In the genomic region with DNA sequence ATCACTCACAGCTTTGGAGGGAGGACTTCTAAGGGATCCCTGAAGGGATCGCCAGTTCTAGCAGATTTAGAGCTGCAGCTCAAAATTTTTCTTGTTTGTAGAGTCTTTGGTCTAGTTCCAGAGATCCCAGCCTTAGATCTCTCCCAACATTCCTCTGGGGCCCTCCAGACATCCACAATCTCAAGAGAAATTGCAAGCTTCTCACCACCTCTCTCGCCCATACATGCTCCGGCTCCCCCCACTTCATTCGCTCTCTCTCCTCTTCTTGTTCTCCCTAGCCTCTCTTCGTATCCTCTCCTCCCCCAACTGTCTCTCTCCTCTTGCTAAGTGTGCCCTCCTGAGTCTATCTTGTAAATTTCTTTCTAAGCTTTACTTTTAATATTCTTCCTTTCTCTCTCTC, we compare ENCODE assay signal across 12 cellular contexts. TPM values are rescaled to one million over a fixed set of nuclear protein-coding genes. Genes with fewer than 3 reads are reported as not detected.
DNase-seq lines count a peak whose midpoint lies in the region; ATAC-seq and TF ChIP-seq lines count a peak whose summit lies in the region.
"Had no signal": no experiment of that assay in that cellular context is flagged by ENCODE, and none has a peak within 500 bp of the region (broad histone marks: within the 10 kb centered on the region; RNA-seq: fewer than 3 reads in every experiment).

No MANE protein-coding gene starts in this region.

- H3K4me3 Mint-ChIP-seq in GM23338: no peak overlapping the region; the same call in 2 of the 3 replicates
- H3K4me3 Mint-ChIP-seq: activated CD4-positive, alpha-beta T cell treated with anti-CD3 and anti-CD28 coated beads, Interleukin-2, amount 10 ng/mL, durations not matched to agents 24 days and 14 days had no signal

- no peak overlapping the region for H3K9ac ChIP-seq in parathyroid adenoma

- H3K79me2 ChIP-seq in GM23338 (replicated peaks; ENCODE audit: insufficient read depth): no peaks in the 10 kb centered on the region
- H3K79me2 ChIP-seq in parathyroid adenoma: no peaks in the 10 kb centered on the region

- no peaks in the 10 kb centered on the region for H3F3A ChIP-seq in GM23338 (replicated peaks; ENCODE audit: low read depth)

- H3K27me3 Mint-ChIP-seq in GM23338 (ENCODE audit: insufficient read depth, low read depth, poor library complexity): no peaks in the 10 kb centered on the region

- DNase-seq in GM23338 (ENCODE audit: low spot score) (peak; percentile 24), RPMI7951 (ENCODE audit: low read depth) (peak; percentile 15), fibroblast of peridontal ligament (ENCODE audit: extremely low read depth) (peak; percentile 34), superior temporal gyrus (ENCODE audit: extremely low spot score) (no peak), NCI-H446 (lab: John Stamatoyannopoulos, UW) (no peak)
- no peak for DNase-seq in stimulated activated CD4-positive, alpha-beta T cell treated with anti-CD3 and anti-CD28 coated beads, Interleukin-15, amount 100 ng/mL, for 24 hours
- DNase-seq: activated CD4-positive, alpha-beta T cell treated with anti-CD3 and anti-CD28 coated beads, Interleukin-2, amount 10 ng/mL, durations not matched to agents 24 days and 14 days; dermis blood vessel endothelial cell; NCI-H1105 treated with DMSO at 0.1 percent for 48 hours; PC-3; upper lobe of right lung had no signal

- H3K4me3 ChIP-seq in GM23338: no peak overlapping the region
- H3K4me3 ChIP-seq in parathyroid adenoma (ENCODE audit: low read depth, low read length): no peak overlapping the region
- H3K4me3 ChIP-seq: upper lobe of right lung had no signal

- no peaks in the 10 kb centered on the region for H3K36me3 Mint-ChIP-seq in GM23338 (ENCODE audit: low read depth)

- no peak overlapping the region for H3K27ac Mint-ChIP-seq in GM23338
- H3K27ac Mint-ChIP-seq: activated CD4-positive, alpha-beta T cell treated with anti-CD3 and anti-CD28 coated beads, Interleukin-2, amount 10 ng/mL, durations not matched to agents 24 days and 14 days had no signal

- peaks cover 14% of the 10 kb centered on the region for H3K4me1 Mint-ChIP-seq in GM23338

- peak in 1 of 2 experiments; percentile 22; a peak in 1 of 4 replicates for TF ChIP-seq CTCF in GM23338 (conservative IDR thresholded peaks at IDR 0.05; ENCODE audit: low read depth in 2 of 2)
- no peak for TF ChIP-seq CTCF in parathyroid adenoma (IDR thresholded peaks at IDR 0.05)

- H3K4me1 ChIP-seq in GM23338 (ENCODE audit: insufficient read depth): no peaks in the 10 kb centered on the region
- H3K4me1 ChIP-seq in parathyroid adenoma: peaks cover 3% of the 10 kb centered on the region

- no peaks in the 10 kb centered on the region for H3K9me3 Mint-ChIP-seq in GM23338
- H3K9me3 Mint-ChIP-seq: activated CD4-positive, alpha-beta T cell treated with anti-CD3 and anti-CD28 coated beads, Interleukin-2, amount 10 ng/mL, durations not matched to agents 24 days and 14 days had no signal

- H3K4me2 ChIP-seq in GM23338 (peak overlapping the region; percentile 22; the same call in 1 of the 2 replicates), parathyroid adenoma (ENCODE audit: low read length) (no peak overlapping the region)

- H2AFZ ChIP-seq in GM23338 (peak overlapping the region; percentile 89), parathyroid adenoma (peak overlapping the region; percentile 48)

- H3K9me2 ChIP-seq in GM23338 (ENCODE audit: insufficient read depth): no peaks in the 10 kb centered on the region

- H3K36me3 ChIP-seq in GM23338 (ENCODE audit: insufficient read depth) (no peaks in the 10 kb centered on the region), parathyroid adenoma (ENCODE audit: control insufficient read depth, insufficient read depth, low read length) (no peaks in the 10 kb centered on the region)
- H3K36me3 ChIP-seq: upper lobe of right lung had no signal

- no peaks in the 10 kb centered on the region for H3K9me3 ChIP-seq in parathyroid adenoma (ENCODE audit: control insufficient read depth, low read length)
- H3K9me3 ChIP-seq: upper lobe of right lung had no signal

- H3K27ac ChIP-seq in GM23338 (ENCODE audit: low read depth): no peak overlapping the region
- no peak overlapping the region for H3K27ac ChIP-seq in parathyroid adenoma
- H3K27ac ChIP-seq: upper lobe of right lung had no signal

- ATAC-seq in GM23338: peak; percentile 70
- ATAC-seq: PC-3, upper lobe of right lung had no signal

- H4K20me1 ChIP-seq in GM23338 (replicated peaks; ENCODE audit: insufficient read depth): no peaks in the 10 kb centered on the region

- H3K27me3 ChIP-seq in GM23338 (ENCODE audit: insufficient read depth) (no peaks in the 10 kb centered on the region), parathyroid adenoma (ENCODE audit: control insufficient read depth, insufficient read depth, low read length) (no peaks in the 10 kb centered on the region)
- H3K27me3 ChIP-seq: upper lobe of right lung had no signal

TF ChIP-seq in GM23338, 12 proteins besides CTCF, POLR2A, EP300 and RAD21 (continues in another document):
- TF ChIP-seq ZNF114 (CRISPR knock-in tag; IDR thresholded peaks at IDR 0.05): no peak
- TF ChIP-seq POLR2AphosphoS5 (IDR thresholded peaks at IDR 0.05; ENCODE audit: low read depth): no peak
- TF ChIP-seq CREB1 (CRISPR knock-in tag; IDR thresholded peaks at IDR 0.05; ENCODE audit: low read depth): no peak
- TF ChIP-seq, protein P1, sequence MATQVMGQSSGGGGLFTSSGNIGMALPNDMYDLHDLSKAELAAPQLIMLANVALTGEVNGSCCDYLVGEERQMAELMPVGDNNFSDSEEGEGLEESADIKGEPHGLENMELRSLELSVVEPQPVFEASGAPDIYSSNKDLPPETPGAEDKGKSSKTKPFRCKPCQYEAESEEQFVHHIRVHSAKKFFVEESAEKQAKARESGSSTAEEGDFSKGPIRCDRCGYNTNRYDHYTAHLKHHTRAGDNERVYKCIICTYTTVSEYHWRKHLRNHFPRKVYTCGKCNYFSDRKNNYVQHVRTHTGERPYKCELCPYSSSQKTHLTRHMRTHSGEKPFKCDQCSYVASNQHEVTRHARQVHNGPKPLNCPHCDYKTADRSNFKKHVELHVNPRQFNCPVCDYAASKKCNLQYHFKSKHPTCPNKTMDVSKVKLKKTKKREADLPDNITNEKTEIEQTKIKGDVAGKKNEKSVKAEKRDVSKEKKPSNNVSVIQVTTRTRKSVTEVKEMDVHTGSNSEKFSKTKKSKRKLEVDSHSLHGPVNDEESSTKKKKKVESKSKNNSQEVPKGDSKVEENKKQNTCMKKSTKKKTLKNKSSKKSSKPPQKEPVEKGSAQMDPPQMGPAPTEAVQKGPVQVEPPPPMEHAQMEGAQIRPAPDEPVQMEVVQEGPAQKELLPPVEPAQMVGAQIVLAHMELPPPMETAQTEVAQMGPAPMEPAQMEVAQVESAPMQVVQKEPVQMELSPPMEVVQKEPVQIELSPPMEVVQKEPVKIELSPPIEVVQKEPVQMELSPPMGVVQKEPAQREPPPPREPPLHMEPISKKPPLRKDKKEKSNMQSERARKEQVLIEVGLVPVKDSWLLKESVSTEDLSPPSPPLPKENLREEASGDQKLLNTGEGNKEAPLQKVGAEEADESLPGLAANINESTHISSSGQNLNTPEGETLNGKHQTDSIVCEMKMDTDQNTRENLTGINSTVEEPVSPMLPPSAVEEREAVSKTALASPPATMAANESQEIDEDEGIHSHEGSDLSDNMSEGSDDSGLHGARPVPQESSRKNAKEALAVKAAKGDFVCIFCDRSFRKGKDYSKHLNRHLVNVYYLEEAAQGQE (IDR thresholded peaks at IDR 0.05; ENCODE audit: unreplicated experiment): no peak
- TF ChIP-seq STAT1 (IDR thresholded peaks at IDR 0.05; ENCODE audit: unreplicated experiment): no peak
- TF ChIP-seq EZH2 (IDR thresholded peaks at IDR 0.05; ENCODE audit: low read depth, unreplicated experiment): no peak

RNA-seq across cellular contexts. Expression of a gene that starts 15.1 kb away (rescaled TPM):
- 46.0 and 69.9 TPM in 2 replicates for total RNA-seq in GM23338 (2014; rRNA removed; shearing (Covaris generic))
- 94.7 and 116 TPM in 2 replicates for polyA plus RNA-seq in GM23338 (2016; fragmentation: Nextera tagmentation; extraction: Ambion mirVana)
- 16.1 and 27.5 TPM in 2 replicates for total RNA-seq in RPMI7951 (2014; rRNA removed; shearing (Covaris generic))

RNA-seq across cellular contexts. Expression of a gene that starts 34.2 kb away (rescaled TPM):
- 19.8 and 20.9 TPM in 2 replicates for total RNA-seq in GM23338 (2014; rRNA removed; shearing (Covaris generic))
- 10.4 and 12.8 TPM in 2 replicates for polyA plus RNA-seq in GM23338 (2016; fragmentation: Nextera tagmentation; extraction: Ambion mirVana)
- 32.6 and 38.9 TPM in 2 replicates for total RNA-seq in RPMI7951 (2014; rRNA removed; shearing (Covaris generic))
- total RNA-seq: PC-3 had no signal

Comparison
In these comparisons a context has a peak if more than half of its experiments do, and no peak if none do; other contexts are left out.
1. DNase-seq: peak in GM23338 (single experiment), RPMI7951 (single experiment) and fibroblast of peridontal ligament (single experiment); none in superior temporal gyrus (single experiment), NCI-H446 (0 of 2) and stimulated activated CD4-positive, alpha-beta T cell treated with anti-CD3 and anti-CD28 coated beads, Interleukin-15, amount 100 ng/mL, for 24 hours (single experiment).